Comparison of ENCODE assay signal across 1 cellular context in the genomic region with DNA sequence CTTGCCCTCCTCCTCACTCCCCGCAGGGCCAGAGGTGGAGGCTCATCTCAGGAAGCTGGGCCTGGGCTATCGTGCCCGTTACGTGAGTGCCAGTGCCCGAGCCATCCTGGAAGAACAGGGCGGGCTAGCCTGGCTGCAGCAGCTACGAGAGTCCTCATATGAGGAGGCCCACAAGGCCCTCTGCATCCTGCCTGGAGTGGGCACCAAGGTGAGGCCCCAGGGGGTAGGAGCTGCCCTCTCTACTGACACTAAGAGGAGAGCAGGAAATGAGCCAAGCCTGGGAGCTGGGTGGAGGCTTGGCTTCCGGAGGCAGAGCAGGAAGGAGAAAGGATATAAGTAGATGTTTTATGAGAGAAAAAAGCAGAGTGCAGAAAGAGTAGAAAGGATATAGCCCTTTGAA.
TF ChIP-seq lines count a peak whose summit lies in the region.

No MANE protein-coding gene starts in this region.

TF ChIP-seq in HEK293, 187 proteins besides CTCF, POLR2A, EP300 and RAD21 (continued from another document):
- TF ChIP-seq, protein P1, sequence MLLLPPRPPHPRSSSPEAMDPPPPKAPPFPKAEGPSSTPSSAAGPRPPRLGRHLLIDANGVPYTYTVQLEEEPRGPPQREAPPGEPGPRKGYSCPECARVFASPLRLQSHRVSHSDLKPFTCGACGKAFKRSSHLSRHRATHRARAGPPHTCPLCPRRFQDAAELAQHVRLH (tag by site-specific recombination; IDR thresholded peaks at IDR 0.05), result no peak
- TF ChIP-seq ZBTB17 (tag by site-specific recombination; IDR thresholded peaks at IDR 0.05) (peak; percentile 75), ZFP41 (tag by site-specific recombination; IDR thresholded peaks at IDR 0.05; ENCODE audit: borderline replicate concordance) (no peak), GLIS1 (tag by site-specific recombination; IDR thresholded peaks at IDR 0.05) (peak; percentile 68)
- TF ChIP-seq, protein P2, sequence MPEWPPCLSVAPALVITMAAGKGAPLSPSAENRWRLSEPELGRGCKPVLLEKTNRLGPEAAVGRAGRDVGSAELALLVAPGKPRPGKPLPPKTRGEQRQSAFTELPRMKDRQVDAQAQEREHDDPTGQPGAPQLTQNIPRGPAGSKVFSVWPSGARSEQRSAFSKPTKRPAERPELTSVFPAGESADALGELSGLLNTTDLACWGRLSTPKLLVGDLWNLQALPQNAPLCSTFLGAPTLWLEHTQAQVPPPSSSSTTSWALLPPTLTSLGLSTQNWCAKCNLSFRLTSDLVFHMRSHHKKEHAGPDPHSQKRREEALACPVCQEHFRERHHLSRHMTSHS (tag by site-specific recombination; IDR thresholded peaks at IDR 0.05), result no peak
TF ChIP-seq in HEK293: peak in this region for 3.
